Comparison of ENCODE assay signal across 8 cellular contexts in the genomic region with DNA sequence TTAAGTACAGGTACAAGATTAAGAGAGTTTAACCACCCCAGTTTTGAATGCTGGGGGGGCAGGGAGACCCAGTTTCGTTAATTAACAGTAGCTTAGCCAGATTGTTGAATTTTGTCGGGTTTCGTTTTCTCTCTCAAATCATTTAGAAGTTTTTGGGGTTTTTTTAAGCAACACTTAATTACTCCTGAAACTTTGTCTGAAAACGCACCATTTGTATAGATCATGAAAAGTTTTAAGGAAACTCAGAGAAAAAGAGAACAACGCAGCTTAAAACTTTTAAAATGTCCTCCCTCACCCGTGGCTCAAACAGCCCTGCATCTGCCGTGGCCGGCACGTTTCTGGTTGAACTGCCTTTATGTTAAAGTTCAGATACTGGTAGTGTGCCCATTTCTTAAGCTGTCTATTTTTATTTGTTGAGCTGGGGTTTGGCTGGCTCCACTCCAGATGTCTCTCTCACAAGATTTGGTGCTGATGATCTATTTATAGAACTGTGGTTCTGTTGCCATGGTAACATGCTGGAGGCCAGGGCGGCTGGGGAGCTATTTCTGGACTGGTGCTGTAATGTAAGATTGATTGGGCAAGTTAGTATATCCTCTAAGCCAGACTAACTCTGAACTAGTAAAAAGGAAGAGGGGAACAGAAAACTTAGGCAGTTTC. TPM values are rescaled to one million over a fixed set of nuclear protein-coding genes. Genes with fewer than 3 reads are reported as not detected.
DNase-seq lines count a peak whose midpoint lies in the region; ATAC-seq and TF ChIP-seq lines count a peak whose summit lies in the region.

No MANE protein-coding gene starts in this region.

- H3K27ac Mint-ChIP-seq in central memory CD8-positive, alpha-beta T cell (ENCODE audit: low read depth): peak overlapping the region; percentile 91

- DNase-seq in A172 (ENCODE audit: low spot score) (peak; percentile 95), NCI-H1417 treated with DMSO at 0.1 percent for 48 hours (lab: John Stamatoyannopoulos, UW) (peak; percentile 74), T-helper 9 cell (peak; percentile 36), kidney tubule cell (ENCODE audit: low spot score) (peak; percentile 91)
- DNase-seq in central memory CD8-positive, alpha-beta T cell (ENCODE audit: low spot score in 2 of 2): peak in 1 of 2 donors; percentile 62
- peak; percentile 45 for DNase-seq in stimulated activated CD4-positive, alpha-beta T cell treated with anti-CD3 and anti-CD28 coated beads, Interleukin-1b, Interleukin-23, amount 100 ng/mL, for 48 hours

- H3K9me3 Mint-ChIP-seq in central memory CD8-positive, alpha-beta T cell: no peaks in the 10 kb centered on the region

- no peaks in the 10 kb centered on the region for H3K27me3 Mint-ChIP-seq in central memory CD8-positive, alpha-beta T cell

- peaks cover 84% of the 10 kb centered on the region for H3K36me3 Mint-ChIP-seq in central memory CD8-positive, alpha-beta T cell (ENCODE audit: insufficient read depth)

- peak; percentile 31 for TF ChIP-seq POLR2A in GM15510 (IDR thresholded peaks at IDR 0.05; ENCODE audit: borderline replicate concordance, extremely low read depth, insufficient read length)

- ATAC-seq in HG02763 (IDR thresholded peaks at IDR 0.05; ENCODE audit: unreplicated experiment): peak; percentile 76
- peak; percentile 78 for ATAC-seq in central memory CD8-positive, alpha-beta T cell (replicated peaks; ENCODE audit: extremely low read depth, poor library complexity, severe bottlenecking)

- H3K4me3 Mint-ChIP-seq in central memory CD8-positive, alpha-beta T cell: peak overlapping the region; percentile 59

- peaks cover 54% of the 10 kb centered on the region for H3K4me1 Mint-ChIP-seq in central memory CD8-positive, alpha-beta T cell

RNA-seq across cellular contexts. Expression of a gene that starts 55.1 kb away (rescaled TPM):
- total RNA-seq in A172 (2014; rRNA removed; shearing (Covaris generic)): 416 and 436 TPM in 2 replicates

RNA-seq across cellular contexts. Expression of a gene that starts 56.9 kb away (rescaled TPM):
- 1.1 and 1.8 TPM in 2 replicates for total RNA-seq in A172 (2014; rRNA removed; shearing (Covaris generic))
